ENCODE assay signal across 8 cellular contexts in genomic region chr11:47213985-47214564, GRCh38. TPM values are rescaled to one million over a fixed set of nuclear protein-coding genes. Genes with fewer than 3 reads are reported as not detected.
DNase-seq lines count a peak whose midpoint lies in the region; ATAC-seq, FAIRE-seq and TF ChIP-seq lines count a peak whose summit lies in the region.

No MANE protein-coding gene starts in this region.

- peaks cover 2% of the 10 kb centered on the region for H3K36me3 ChIP-seq in fibroblast of lung (ENCODE audit: control insufficient read depth, insufficient read depth, low read length)
- H3K36me3 ChIP-seq in naive thymus-derived CD4-positive, alpha-beta T cell (ENCODE audit: control insufficient read depth in 2 of 3, insufficient read depth in 3 of 3, low read length in 3 of 3), result peaks cover 0 to 9% (median 0%) of the 10 kb centered on the region in 3 experiments

- no peak for TF ChIP-seq RAD21 in Ishikawa (IDR thresholded peaks at IDR 0.05; ENCODE audit: low read depth)

- peaks cover 18% of the 10 kb centered on the region for H3K79me2 ChIP-seq in fibroblast of lung (ENCODE audit: control insufficient read depth, insufficient read depth, low read length)

- no peak for TF ChIP-seq EP300 in Ishikawa (IDR thresholded peaks at IDR 0.05; ENCODE audit: borderline replicate concordance)

- no peaks in the 10 kb centered on the region for H4K20me1 ChIP-seq in fibroblast of lung (ENCODE audit: control insufficient read depth, extremely low read depth, insufficient read depth, low read length)

- H3K4me1 ChIP-seq in fibroblast of lung (ENCODE audit: control insufficient read depth, extremely low read depth, insufficient read depth, low read length), result peaks cover 13% of the 10 kb centered on the region
- peaks cover 3 to 21% of the 10 kb centered on the region in 2 donors for H3K4me1 ChIP-seq in naive thymus-derived CD4-positive, alpha-beta T cell (ENCODE audit: control insufficient read depth in 2 of 2, insufficient read depth in 2 of 2, low read length in 2 of 2)

- CTCF ChIA-PET in naive thymus-derived CD4-positive, alpha-beta T cell (lab: Charles Lee), result interaction anchor here (0.6 to 3.1 kb wide), 9 partner anchors 20 to 399 kb away, joined by 3 to 15 read pairs (median 7); partner anchors contain the start of genes ACP2 and ARFGAP2

- peaks cover 26 to 39% (median 32%) of the 10 kb centered on the region in 7 donors for H3K4me1 Mint-ChIP-seq in naive thymus-derived CD4-positive, alpha-beta T cell

- peak overlapping the region in 3 of 4 experiments; percentile 47 to 94 (median 60) for H3K4me3 ChIP-seq in fibroblast of lung (replicated peaks in 1 of 4; ENCODE audit: control extremely low read depth in 1 of 4, insufficient read depth in 1 of 4, low read depth in 3 of 4, low read length in 4 of 4)
- peak overlapping the region; percentile 89 for H3K4me3 ChIP-seq in naive thymus-derived CD4-positive, alpha-beta T cell (ENCODE audit: low read length)

- H3K27me3 ChIP-seq in fibroblast of lung (ENCODE audit: control insufficient read depth, insufficient read depth, low read length), result no peaks in the 10 kb centered on the region
- no peaks in the 10 kb centered on the region for H3K27me3 ChIP-seq in naive thymus-derived CD4-positive, alpha-beta T cell (ENCODE audit: control insufficient read depth in 2 of 2, insufficient read depth in 2 of 2, low read length in 2 of 2)

- H3K27ac Mint-ChIP-seq in naive thymus-derived CD4-positive, alpha-beta T cell, result peak overlapping the region; percentile 96 to 100 (median 99)

- POLR2A ChIA-PET in naive thymus-derived CD4-positive, alpha-beta T cell (lab: Charles Lee), result interaction anchor here (0.7 to 3.4 kb wide), 15 partner anchors 21 to 634 kb away, joined by 3 to 63 read pairs (median 9); partner anchors contain the start of genes ACP2, ARFGAP2, MADD and NR1H3

- peak overlapping the region; percentile 92 to 100 (median 96) for H3K4me3 Mint-ChIP-seq in naive thymus-derived CD4-positive, alpha-beta T cell

- no peaks in the 10 kb centered on the region for H3K9me3 ChIP-seq in fibroblast of lung (ENCODE audit: control insufficient read depth, insufficient read depth, low read depth, low read length)
- H3K9me3 ChIP-seq in naive thymus-derived CD4-positive, alpha-beta T cell (ENCODE audit: control insufficient read depth in 2 of 3, low read length in 3 of 3), result no peaks in the 10 kb centered on the region

- peak overlapping the region; percentile 96 for H3K27ac ChIP-seq in fibroblast of lung (ENCODE audit: insufficient read depth, low read length)
- H3K27ac ChIP-seq in naive thymus-derived CD4-positive, alpha-beta T cell (ENCODE audit: low read depth, low read length), result peak overlapping the region; percentile 85

- TF ChIP-seq CTCF in fibroblast of lung (conservative IDR thresholded peaks at IDR 0.05 in 1 of 2, IDR thresholded peaks at IDR 0.05 in 1 of 2; ENCODE audit: low read depth in 1 of 2, low read length in 2 of 2), result no peak

- no peaks in the 10 kb centered on the region for H3K9me3 Mint-ChIP-seq in naive thymus-derived CD4-positive, alpha-beta T cell

- H3K27me3 Mint-ChIP-seq in naive thymus-derived CD4-positive, alpha-beta T cell, result no peaks in the 10 kb centered on the region

- DNase-seq in DMS114 treated with DMSO at 0.1 percent for 48 hours (lab: John Stamatoyannopoulos, UW; ENCODE audit: unreplicated experiment) (peak; percentile 77), RCC 7860 (ENCODE audit: low spot score) (peak; percentile 76), fibroblast of lung (ENCODE audit: low read depth in 2 of 2) (peak; percentile 86 to 88)
- DNase-seq in activated T-helper 1 cell treated with anti-CD3 and anti-CD28 coated beads, Interleukin-2, amount 50 U/mL, for 16 hours (ENCODE audit: low read depth in 1 of 2, low spot score in 1 of 2), result peak; percentile 64 to 70
- peak; percentile 64 to 85 (median 76) for DNase-seq in naive thymus-derived CD4-positive, alpha-beta T cell
- DNase-seq in stimulated activated naive CD4-positive, alpha-beta T cell (lab: John Stamatoyannopoulos, UW), result peak; percentile 66 to 80 (median 74)

- peak; percentile 48 for FAIRE-seq in RCC 7860 (lab: Jason Lieb, UNC)

- H3K4me2 ChIP-seq in fibroblast of lung (ENCODE audit: extremely low read depth, insufficient read depth, low read length), result peak overlapping the region; percentile 26

- intact Hi-C loops in naive thymus-derived CD4-positive, alpha-beta T cell (cut with micrococcal nuclease), result loop anchor here (1.0 to 10.0 kb wide), 13 partner anchors 28 to 599 kb away; partner anchors contain the start of genes SLC39A13 (in 2 of the 2), ACP2 (in 1 of the 2), ATG13 (in 1 of the 2) and CKAP5 (in 1 of the 2)

- H2AFZ ChIP-seq in fibroblast of lung (ENCODE audit: low read length), result peak overlapping the region; percentile 63

- peaks cover 8 to 30% (median 14%) of the 10 kb centered on the region in 5 donors for H3K36me3 Mint-ChIP-seq in naive thymus-derived CD4-positive, alpha-beta T cell

- peak; percentile 54 for ATAC-seq in GM21619 (IDR thresholded peaks at IDR 0.05; ENCODE audit: unreplicated experiment)
- ATAC-seq in naive thymus-derived CD4-positive, alpha-beta T cell, result peak; percentile 86

- peak overlapping the region; percentile 32 for H3K9ac ChIP-seq in fibroblast of lung (ENCODE audit: insufficient read depth, low read length)

TF ChIP-seq in Ishikawa, 13 proteins besides CTCF, POLR2A, EP300 and RAD21 (continues in another document):
- peak; percentile 63; the same call in 1 of the 2 replicates for TF ChIP-seq NFIC (IDR thresholded peaks at IDR 0.05)
- TF ChIP-seq REST (IDR thresholded peaks at IDR 0.05; ENCODE audit: low read depth), result no peak
- no peak for TF ChIP-seq FOXM1 (IDR thresholded peaks at IDR 0.05; ENCODE audit: borderline replicate concordance, low read depth)
- TF ChIP-seq TCF12 (IDR thresholded peaks at IDR 0.05; ENCODE audit: low read depth), result peak; percentile 9; the same call in 1 of the 2 replicates
- TF ChIP-seq ZBTB7A (IDR thresholded peaks at IDR 0.05; ENCODE audit: low read depth), result 0 out of 2 replicates have a peak, but pooled peaks have one; percentile 13
- no peak; the same call in 1 of the 2 replicates for TF ChIP-seq YY1 (IDR thresholded peaks at IDR 0.05; ENCODE audit: low read depth)
- TF ChIP-seq CREB1 (IDR thresholded peaks at IDR 0.05; ENCODE audit: low read depth), result 0 out of 2 replicates have a peak, but pooled peaks have one; percentile 27

RNA-seq across cellular contexts. Expression of gene DDB2, which starts 0.7 kb away (rescaled TPM):
- 53.4 and 70.0 TPM in 2 replicates for total RNA-seq in fibroblast of lung
- polyA plus RNA-seq in fibroblast of lung, result 21.2 and 45.4 TPM in 2 replicates
- 20.2 and 43.1 TPM in 2 replicates for polyA plus RNA-seq in fibroblast of lung (2012)
- 8.8 and 32.4 TPM in 2 replicates for polyA minus RNA-seq in fibroblast of lung (ENCODE audit: low replicate concordance)
- 100 to 1,000 TPM in 2 of 5 experiments, 10 to 100 TPM in 3; 65.4 to 135 (median 93.4) TPM for total RNA-seq in naive thymus-derived CD4-positive, alpha-beta T cell
- 10 to 100 TPM; 32.9 to 35.4 TPM for polyA plus RNA-seq in naive thymus-derived CD4-positive, alpha-beta T cell

RNA-seq across cellular contexts. Expression of gene PACSIN3, which starts 27.8 kb away (rescaled TPM):
- total RNA-seq in fibroblast of lung, result 19.8 and 20.0 TPM in 2 replicates
- 7.0 and 10.8 TPM in 2 replicates for polyA plus RNA-seq in fibroblast of lung
- 14.2 and 18.4 TPM in 2 replicates for polyA plus RNA-seq in fibroblast of lung (2012)
- 6.6 and 16.7 TPM in 2 replicates for polyA minus RNA-seq in fibroblast of lung (ENCODE audit: low replicate concordance)
- 1 to 10 TPM in 1 of 5 experiments, under 1 TPM in 1, not detected in 3; 0.34 to 4.3 TPM for total RNA-seq in naive thymus-derived CD4-positive, alpha-beta T cell
- under 1 TPM in 1 of 2 donors, not detected in 1; 0.82 TPM for polyA plus RNA-seq in naive thymus-derived CD4-positive, alpha-beta T cell

RNA-seq across cellular contexts. Expression of gene ACP2, which starts 34.5 kb away (rescaled TPM):
- total RNA-seq in fibroblast of lung, result 16.2 and 23.9 TPM in 2 replicates
- polyA plus RNA-seq in fibroblast of lung, result 18.9 and 25.6 TPM in 2 replicates
- 26.8 and 33.2 TPM in 2 replicates for polyA plus RNA-seq in fibroblast of lung (2012)
- 87.1 and 94.1 TPM in 2 replicates for polyA minus RNA-seq in fibroblast of lung (ENCODE audit: low replicate concordance)
- total RNA-seq in naive thymus-derived CD4-positive, alpha-beta T cell, result 10 to 100 TPM; 17.6 to 38.1 (median 24.3) TPM
- 10 to 100 TPM in 1 of 2 donors, 1 to 10 TPM in 1; 7.1 to 17.7 TPM for polyA plus RNA-seq in naive thymus-derived CD4-positive, alpha-beta T cell

RNA-seq across cellular contexts. Expression of gene ARFGAP2, which starts 37.4 kb away (rescaled TPM):
- 68.1 and 80.4 TPM in 2 replicates for total RNA-seq in fibroblast of lung
- 50.1 and 68.7 TPM in 2 replicates for polyA plus RNA-seq in fibroblast of lung
- 48.5 and 66.0 TPM in 2 replicates for polyA plus RNA-seq in fibroblast of lung (2012)
- polyA minus RNA-seq in fibroblast of lung (ENCODE audit: low replicate concordance), result 91.4 and 169 TPM in 2 replicates
- total RNA-seq in naive thymus-derived CD4-positive, alpha-beta T cell, result 100 to 1,000 TPM; 107 to 220 (median 155) TPM
- 100 to 1,000 TPM; 117 to 121 TPM for polyA plus RNA-seq in naive thymus-derived CD4-positive, alpha-beta T cell

RNA-seq across cellular contexts. Expression of gene NR1H3, which starts 43.7 kb away (rescaled TPM):
- total RNA-seq in fibroblast of lung, result 55.5 and 56.3 TPM in 2 replicates
- polyA plus RNA-seq in fibroblast of lung, result 16.9 and 21.3 TPM in 2 replicates
- polyA plus RNA-seq in fibroblast of lung (2012), result 22.8 and 29.0 TPM in 2 replicates
- polyA minus RNA-seq in fibroblast of lung (ENCODE audit: low replicate concordance), result 34.5 and 95.8 TPM in 2 replicates
- total RNA-seq in naive thymus-derived CD4-positive, alpha-beta T cell, result 10 to 100 TPM in 3 of 5 experiments, 1 to 10 TPM in 2; 3.7 to 19.4 (median 10.6) TPM
- polyA plus RNA-seq in naive thymus-derived CD4-positive, alpha-beta T cell, result 1 to 10 TPM; 5.2 to 8.3 TPM

Comparison
In these comparisons a context has a peak if more than half of its experiments do, and no peak if none do; other contexts are left out.
1. Peak in every context shown above with its lines: DNase-seq, ATAC-seq, H3K4me3 ChIP-seq and H3K27ac ChIP-seq.